ENCODE assay signal across 8 cellular contexts in the genomic region with DNA sequence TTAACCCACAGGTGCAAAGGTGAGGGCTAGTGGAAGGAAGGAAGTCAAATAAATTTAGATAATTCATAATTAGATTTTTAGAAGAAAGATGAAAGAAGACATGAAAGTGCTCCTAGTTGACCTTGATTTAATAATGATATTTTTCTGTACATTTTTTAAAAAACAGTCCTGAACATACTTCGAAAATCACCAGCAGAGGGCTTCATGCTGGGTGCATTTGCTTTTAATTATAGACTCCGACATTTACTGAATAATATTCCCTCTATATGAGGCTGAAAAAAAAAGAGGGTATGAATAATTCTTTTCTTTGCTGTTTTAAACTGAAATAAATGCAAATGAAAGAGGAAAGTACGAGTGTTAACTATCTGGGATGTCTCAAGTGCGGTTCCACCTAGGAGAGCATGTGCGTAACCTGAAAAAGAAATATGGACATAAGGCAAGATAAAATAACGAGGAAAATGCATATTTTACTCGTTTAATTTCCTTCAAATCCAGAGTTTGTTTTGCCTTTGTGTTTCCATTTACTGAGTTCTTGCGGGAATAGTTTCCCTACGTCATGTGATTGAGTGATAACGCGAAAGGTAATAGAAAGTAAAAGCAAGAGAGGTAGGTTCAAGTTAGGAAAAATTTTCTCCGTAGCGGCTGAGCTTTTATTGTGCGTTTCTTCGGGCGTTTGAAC. TPM values are rescaled to one million over a fixed set of nuclear protein-coding genes. Genes with fewer than 3 reads are reported as not detected.
A peak's percentile ranks its signal among the peaks of the same experiment; 100 is the strongest.
DNase-seq lines count a peak whose midpoint lies in the region; ATAC-seq and TF ChIP-seq lines count a peak whose summit lies in the region.

No MANE protein-coding gene starts in this region.

- no peak overlapping the region for H3K27ac ChIP-seq in HUES64 (ENCODE audit: low read depth, low read length)

- H3K9me3 Mint-ChIP-seq in memory B cell: no peaks in the 10 kb centered on the region

- WGBS in HUES64: 7% methylated on average over 14 of the region's 16 CpGs

- H3K4me1 Mint-ChIP-seq in memory B cell: peaks cover 10% of the 10 kb centered on the region

- no peaks in the 10 kb centered on the region for H3K9me3 ChIP-seq in HUES64 (ENCODE audit: insufficient read depth, low read depth, low read length)

- peaks cover 73% of the 10 kb centered on the region for H3K27me3 ChIP-seq in HUES64 (ENCODE audit: insufficient read depth, low read length)

- in situ Hi-C loops in astrocyte of the cerebellum (cut with HindIII; ENCODE audit: low sequenced_read_pairs): no loop called here

- ATAC-seq in GM21447 (IDR thresholded peaks at IDR 0.05; ENCODE audit: unreplicated experiment): peak; percentile 49
- ATAC-seq in memory B cell (ENCODE audit: low read depth): peak; percentile 21

- peak overlapping the region; percentile 30; the same call in 1 of the 2 replicates for H3K9ac ChIP-seq in HUES64 (ENCODE audit: low read depth, low read length)

- H3K36me3 ChIP-seq in HUES64 (ENCODE audit: insufficient read depth, low read length): no peaks in the 10 kb centered on the region

- H3K27me3 Mint-ChIP-seq in memory B cell: peaks cover 13% of the 10 kb centered on the region

- H3K4me3 Mint-ChIP-seq in memory B cell: peak overlapping the region; percentile 85

- peak; percentile 36 for DNase-seq in NCI-H2029 treated with DMSO at 0.1 percent for 48 hours (lab: John Stamatoyannopoulos, UW)
- no peak for DNase-seq in NCI-H2029 (lab: John Stamatoyannopoulos, UW)
- no peak for DNase-seq in astrocyte of the cerebellum (ENCODE audit: low read depth)
- no peak for DNase-seq in memory B cell (ENCODE audit: low spot score in 2 of 2)
- DNase-seq in putamen (ENCODE audit: low spot score): no peak
- no peak for DNase-seq in MV-4-11 (lab: John Stamatoyannopoulos, UW)

- H3K36me3 Mint-ChIP-seq in memory B cell: no peaks in the 10 kb centered on the region

- H3K27ac Mint-ChIP-seq in memory B cell: no peak overlapping the region

- peak; percentile 44 for TF ChIP-seq CTCF in astrocyte of the cerebellum (IDR thresholded peaks at IDR 0.05; ENCODE audit: low read depth, low read length, missing control alignments)

- peak overlapping the region; percentile 51 for H3K4me3 ChIP-seq in HUES64 (ENCODE audit: low read length)
- peak overlapping the region; percentile 44 for H3K4me3 ChIP-seq in astrocyte of the cerebellum (ENCODE audit: low read depth, low read length)

- H3K4me1 ChIP-seq in HUES64 (ENCODE audit: insufficient read depth, low read length): peaks cover 7% of the 10 kb centered on the region; the same call in 1 of the 2 replicates

RNA-seq across cellular contexts. Expression of a gene that starts 3.1 kb away (rescaled TPM):
- 2.2 TPM for polyA plus RNA-seq in HUES64 (2013, experiment 1 of 2)
- 5.4 TPM for polyA plus RNA-seq in HUES64 (2013, experiment 2 of 2)
